28 cellular contexts compared by ENCODE assay signal in the genomic region with DNA sequence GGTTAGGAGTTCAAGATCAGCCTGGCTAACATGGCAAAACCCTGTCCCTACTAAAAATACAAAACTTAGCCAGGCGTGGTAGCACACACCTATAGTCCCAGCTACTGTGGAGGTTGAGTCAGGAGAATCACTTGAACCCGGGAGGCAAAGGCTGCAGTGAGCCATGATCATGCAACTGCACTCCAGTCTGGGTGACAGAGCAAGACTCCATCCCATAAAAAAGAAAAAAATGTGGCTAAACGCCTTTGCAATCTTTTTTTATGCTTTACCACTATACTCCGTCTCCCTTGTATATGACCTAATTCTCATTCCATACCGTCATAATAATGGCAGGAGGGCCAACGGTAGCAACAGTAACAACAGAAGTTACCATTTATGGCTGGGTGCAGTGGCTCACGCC.
"Had no signal": no experiment of that assay in that cellular context is flagged by ENCODE, and none has a peak within 500 bp of the region (broad histone marks: within the 10 kb centered on the region; RNA-seq: fewer than 3 reads in every experiment).

No MANE protein-coding gene starts in this region.

- H3K4me3 ChIP-seq: left lung, lower lobe of right lung, mucosa of descending colon, ovary, skin epidermis, stomach, testis, thyroid gland, transverse colon, uterus had no signal

- H3K27me3 Mint-ChIP-seq: naive thymus-derived CD4-positive, alpha-beta T cell; natural killer cell treated with Interleukin-12 subunit alpha and Interleukin-12 subunit beta and Interleukin-15 and Interleukin-18, amount 100 ng/mL, for 72 hours; progenitor cell of endocrine pancreas; stimulated activated naive B cell treated with anti-CD40 and anti-IgM and Interleukin-4, amounts not matched to agents 10 μg/mL and 1 μg/mL and 100 μg/mL, for 72 hours had no signal

- H3K9me3 Mint-ChIP-seq: naive thymus-derived CD4-positive, alpha-beta T cell; natural killer cell treated with Interleukin-12 subunit alpha and Interleukin-12 subunit beta and Interleukin-15 and Interleukin-18, amount 100 ng/mL, for 72 hours; stimulated activated naive B cell treated with anti-CD40 and anti-IgM and Interleukin-4, amounts not matched to agents 10 μg/mL and 1 μg/mL and 100 μg/mL, for 72 hours had no signal

- H3K36me3 ChIP-seq: ovary, uterus had no signal

- ATAC-seq: left cardiac atrium; left lung; lower lobe of right lung; mucosa of descending colon; naive thymus-derived CD4-positive, alpha-beta T cell; natural killer cell treated with Interleukin-12 subunit alpha and Interleukin-12 subunit beta and Interleukin-15 and Interleukin-18, amount 100 ng/mL, for 72 hours; right cardiac atrium; sciatic nerve; stimulated activated naive B cell treated with anti-CD40 and anti-IgM and Interleukin-4, amounts not matched to agents 10 μg/mL and 1 μg/mL and 100 μg/mL, for 72 hours; stimulated activated naive CD8-positive, alpha-beta T cell treated with anti-CD3 and anti-CD28 coated beads, Interleukin-15, Interleukin-2, amounts not matched to agents 100 U/mL and 50 U/mL, for 24 hours had no signal

- H3K4me3 Mint-ChIP-seq: naive thymus-derived CD4-positive, alpha-beta T cell; natural killer cell treated with Interleukin-12 subunit alpha and Interleukin-12 subunit beta and Interleukin-15 and Interleukin-18, amount 100 ng/mL, for 72 hours; stimulated activated naive B cell treated with anti-CD40 and anti-IgM and Interleukin-4, amounts not matched to agents 10 μg/mL and 1 μg/mL and 100 μg/mL, for 72 hours had no signal

- H3K27ac Mint-ChIP-seq: natural killer cell treated with Interleukin-12 subunit alpha and Interleukin-12 subunit beta and Interleukin-15 and Interleukin-18, amount 100 ng/mL, for 72 hours; progenitor cell of endocrine pancreas; stimulated activated naive B cell treated with anti-CD40 and anti-IgM and Interleukin-4, amounts not matched to agents 10 μg/mL and 1 μg/mL and 100 μg/mL, for 72 hours had no signal

- H3K9me3 ChIP-seq: left lung, lower lobe of right lung, mucosa of descending colon, ovary, stomach, testis, thyroid gland, transverse colon, uterus had no signal

- H3K27me3 ChIP-seq: left lung, ovary, stomach, testis, thyroid gland, transverse colon, uterus had no signal

- H3K27ac ChIP-seq: left lung, lower lobe of right lung, ovary, skin epidermis, stomach, testis, thyroid gland, transverse colon, uterus had no signal

- DNase-seq: hippocampal formation; kidney glomerular epithelial cell; left cardiac atrium; left lung; lower lobe of right lung; mammary epithelial cell; mesenchymal stem cell; midbrain; mucosa of descending colon; naive thymus-derived CD4-positive, alpha-beta T cell; ovary; retina; right cardiac atrium; stimulated activated CD4-positive, alpha-beta T cell treated with anti-CD3 and anti-CD28 coated beads, Interleukin-12 subunit alpha, Interleukin-12 subunit beta, amount 100 ng/mL, for 4 hours; stimulated activated CD4-positive, alpha-beta T cell treated with anti-CD3 and anti-CD28 coated beads, Interleukin-15, amount 100 ng/mL, for 24 hours; stimulated activated CD4-positive, alpha-beta T cell treated with anti-CD3 and anti-CD28 coated beads, Interleukin-2, amount 100 ng/mL, for 24 hours; stimulated activated CD4-positive, alpha-beta T cell treated with anti-CD3 and anti-CD28 coated beads, Interleukin-4, amount 100 ng/mL, for 1 hour; stimulated activated naive B cell treated with anti-CD40 and anti-IgM and Interleukin-4, amounts not matched to agents 10 μg/mL and 1 μg/mL and 100 μg/mL, for 72 hours; stimulated activated naive CD8-positive, alpha-beta T cell treated with anti-CD3 and anti-CD28 coated beads, Interleukin-15, Interleukin-2, amounts not matched to agents 100 U/mL and 50 U/mL, for 24 hours; stomach; testis; thyroid gland; transverse colon; uterus had no signal

- H3K4me1 ChIP-seq: lower lobe of right lung, thyroid gland, uterus had no signal
